In the genomic region with DNA sequence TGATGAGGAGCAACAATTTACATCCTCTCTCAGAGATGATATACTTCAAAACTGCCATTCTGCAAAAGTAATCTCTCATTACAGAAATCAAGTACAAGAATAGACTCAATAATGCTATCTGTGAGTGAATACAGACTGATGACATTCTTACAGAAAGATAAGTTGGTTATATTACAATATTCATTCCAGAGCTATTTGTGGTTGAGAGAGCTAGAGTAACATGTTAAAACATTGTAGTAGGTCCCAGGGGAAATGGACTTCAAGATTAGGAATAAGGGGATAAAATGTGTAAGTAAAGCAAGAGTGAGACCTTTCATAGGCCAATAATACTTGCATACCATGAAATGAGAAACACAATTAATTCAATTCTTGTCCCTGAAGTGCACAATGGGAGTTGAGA, we compare ENCODE assay signal across 1 cellular context.
TF ChIP-seq lines count a peak whose summit lies in the region.

No MANE protein-coding gene starts in this region.

TF ChIP-seq in IMR-90, 13 proteins besides CTCF, POLR2A, EP300 and RAD21 (continued from another document):
- TF ChIP-seq, protein P1, sequence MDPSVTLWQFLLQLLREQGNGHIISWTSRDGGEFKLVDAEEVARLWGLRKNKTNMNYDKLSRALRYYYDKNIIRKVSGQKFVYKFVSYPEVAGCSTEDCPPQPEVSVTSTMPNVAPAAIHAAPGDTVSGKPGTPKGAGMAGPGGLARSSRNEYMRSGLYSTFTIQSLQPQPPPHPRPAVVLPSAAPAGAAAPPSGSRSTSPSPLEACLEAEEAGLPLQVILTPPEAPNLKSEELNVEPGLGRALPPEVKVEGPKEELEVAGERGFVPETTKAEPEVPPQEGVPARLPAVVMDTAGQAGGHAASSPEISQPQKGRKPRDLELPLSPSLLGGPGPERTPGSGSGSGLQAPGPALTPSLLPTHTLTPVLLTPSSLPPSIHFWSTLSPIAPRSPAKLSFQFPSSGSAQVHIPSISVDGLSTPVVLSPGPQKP (IDR thresholded peaks at IDR 0.05; ENCODE audit: borderline replicate concordance, low read depth, low read length), result no peak
- TF ChIP-seq, protein P2, sequence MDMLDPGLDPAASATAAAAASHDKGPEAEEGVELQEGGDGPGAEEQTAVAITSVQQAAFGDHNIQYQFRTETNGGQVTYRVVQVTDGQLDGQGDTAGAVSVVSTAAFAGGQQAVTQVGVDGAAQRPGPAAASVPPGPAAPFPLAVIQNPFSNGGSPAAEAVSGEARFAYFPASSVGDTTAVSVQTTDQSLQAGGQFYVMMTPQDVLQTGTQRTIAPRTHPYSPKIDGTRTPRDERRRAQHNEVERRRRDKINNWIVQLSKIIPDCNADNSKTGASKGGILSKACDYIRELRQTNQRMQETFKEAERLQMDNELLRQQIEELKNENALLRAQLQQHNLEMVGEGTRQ (IDR thresholded peaks at IDR 0.05; ENCODE audit: low read depth, low read length), result no peak
- TF ChIP-seq FOS (IDR thresholded peaks at IDR 0.05; ENCODE audit: low read depth, low read length) (no peak), CEBPB (IDR thresholded peaks at IDR 0.05; ENCODE audit: low read depth, low read length) (no peak), BHLHE40 (IDR thresholded peaks at IDR 0.05; ENCODE audit: low read depth, low read length) (no peak), SMC3 (IDR thresholded peaks at IDR 0.05; ENCODE audit: low read depth, low read length) (no peak), MAFK (IDR thresholded peaks at IDR 0.05; ENCODE audit: low read depth, low read length) (no peak), RCOR1 (IDR thresholded peaks at IDR 0.05; ENCODE audit: insufficient replicate concordance, low read length) (no peak), MAZ (IDR thresholded peaks at IDR 0.05; ENCODE audit: borderline replicate concordance, low read depth, low read length) (no peak), NFE2L2 (IDR thresholded peaks at IDR 0.05; ENCODE audit: low read depth, low read length) (no peak), MXI1 (IDR thresholded peaks at IDR 0.05; ENCODE audit: borderline replicate concordance, low read depth, low read length) (no peak)
